13 cellular contexts compared by ENCODE assay signal in the genomic region with DNA sequence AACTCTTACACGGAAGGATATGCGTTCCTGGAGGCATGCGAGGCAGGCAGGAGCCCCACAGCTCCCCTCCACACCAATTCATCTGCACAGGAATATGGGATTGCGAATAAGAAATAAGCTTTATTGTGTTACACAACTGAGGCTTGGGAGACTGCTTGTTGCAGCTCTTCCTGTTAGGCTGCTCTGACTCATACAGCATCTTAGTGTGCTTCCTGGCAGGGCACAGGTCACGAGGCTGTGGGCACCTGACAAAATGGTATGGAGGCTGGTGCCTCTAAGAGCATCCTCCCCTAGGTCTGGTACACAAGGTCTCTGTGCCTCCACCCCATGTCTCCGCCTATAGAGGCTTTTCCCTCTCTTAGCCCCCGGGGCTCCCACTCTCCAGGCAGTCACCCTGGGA. TPM values are rescaled to one million over a fixed set of nuclear protein-coding genes. Genes with fewer than 3 reads are reported as not detected.
DNase-seq lines count a peak whose midpoint lies in the region; ATAC-seq, FAIRE-seq and TF ChIP-seq lines count a peak whose summit lies in the region.
"Had no signal": no experiment of that assay in that cellular context is flagged by ENCODE, and none has a peak within 500 bp of the region (broad histone marks: within the 10 kb centered on the region; RNA-seq: fewer than 3 reads in every experiment).

No MANE protein-coding gene starts in this region.

- no peak overlapping the region for H3K9ac ChIP-seq in DND-41 (ENCODE audit: low read depth, low read length)
- H3K9ac ChIP-seq in H1 (replicated peaks in 1 of 4; ENCODE audit: extremely low read depth in 1 of 4, low read depth in 3 of 4, low read length in 3 of 4): no peak overlapping the region

- POLR2A ChIA-PET in H1 (lab: Charles Lee; ENCODE audit: partially characterized antibody) (no interaction called here), HEK293T (lab: Yijun Ruan, JAX) (no interaction called here)

- H4K20me1 ChIP-seq in DND-41 (ENCODE audit: insufficient read depth, low read length): no peaks in the 10 kb centered on the region
- H4K20me1 ChIP-seq in H1 (replicated peaks in 1 of 2; ENCODE audit: control insufficient read depth in 1 of 2, insufficient read depth in 2 of 2, low read length in 2 of 2): no peaks in the 10 kb centered on the region
- no peaks in the 10 kb centered on the region for H4K20me1 ChIP-seq in osteoblast (ENCODE audit: insufficient read depth, low read length)

- no peak overlapping the region for H4K5ac ChIP-seq in H1 (ENCODE audit: insufficient read length, low read depth, low read length)

- no peak overlapping the region for H3K18ac ChIP-seq in H1 (ENCODE audit: extremely low read depth, low read length)

- ATAC-seq in DND-41 (ENCODE audit: insufficient read depth, low read depth) (0 out of 3 replicates have a peak, but pooled peaks have one; percentile 44), HG02970 (IDR thresholded peaks at IDR 0.05; ENCODE audit: low FRiP score, unreplicated experiment) (no peak), HG03460 (IDR thresholded peaks at IDR 0.05; ENCODE audit: unreplicated experiment) (no peak)
- ATAC-seq: body of pancreas, GM12878 had no signal

- WGBS in H1 (ENCODE audit: extremely low coverage in 1 of 2, insufficient coverage in 1 of 2, insufficient read length in 1 of 2, insufficient replicate concordance in 2 of 2, low coverage in 1 of 2, low lambda C conversion rate in 2 of 2, missing lambda C conversion rate in 1 of 2), 2 experiments: 89% methylated on average over 7 of the region's 7 CpGs; no CpG with 5 or more reads in 1 of the 2 experiments

- peaks cover 11% of the 10 kb centered on the region for H3K27me3 ChIP-seq in DND-41 (ENCODE audit: insufficient read depth, low read length, poor library complexity)
- H3K27me3 ChIP-seq in MG63: no peaks in the 10 kb centered on the region
- peaks cover 0 to 8% (median 7%) of the 10 kb centered on the region in 4 experiments; a peak in 6 of 7 replicates for H3K27me3 ChIP-seq in H1 (replicated peaks in 1 of 4; ENCODE audit: control insufficient read depth in 3 of 4, extremely low read depth in 1 of 4, insufficient read depth in 3 of 4, low read length in 3 of 4)
- peaks cover 5% of the 10 kb centered on the region for H3K27me3 ChIP-seq in osteoblast (ENCODE audit: insufficient read depth, low read length)
- H3K27me3 ChIP-seq: body of pancreas had no signal

- H3K4ac ChIP-seq in H1 (replicated peaks; ENCODE audit: insufficient read length, low read depth, low read length): no peak overlapping the region

- no peak overlapping the region for H2BK12ac ChIP-seq in H1 (ENCODE audit: low read depth, low read length)

- H3K4me1 ChIP-seq in DND-41 (ENCODE audit: insufficient read depth, low read length) (no peaks in the 10 kb centered on the region), H1 (replicated peaks in 1 of 4; ENCODE audit: control insufficient read depth in 3 of 4, insufficient read depth in 4 of 4, low read length in 3 of 4) (0 out of 7 replicates have a peak, but pooled peaks cover 0 to 3% (median 0%) of the 10 kb centered on the region in 4 experiments), osteoblast (ENCODE audit: insufficient read depth, low read length) (no peaks in the 10 kb centered on the region)
- H3K4me1 ChIP-seq: body of pancreas had no signal

- TF ChIP-seq CTCF in DND-41 (IDR thresholded peaks at IDR 0.05; ENCODE audit: borderline replicate concordance, extremely low read depth, low read length, poor library complexity, severe bottlenecking): no peak
- no peak for TF ChIP-seq CTCF in H1 (IDR thresholded peaks at IDR 0.05; ENCODE audit: control extremely low read depth in 1 of 3, insufficient read depth in 1 of 3, low read depth in 1 of 3, low read length in 3 of 3)
- TF ChIP-seq CTCF in osteoblast (IDR thresholded peaks at IDR 0.05; ENCODE audit: extremely low read depth, low read depth, low read length): no peak

- TF ChIP-seq EP300 in H1 (IDR thresholded peaks at IDR 0.05; ENCODE audit: borderline replicate concordance in 1 of 2, low read depth in 2 of 2, low read length in 2 of 2): no peak

- H2AK5ac ChIP-seq in H1 (ENCODE audit: low read depth, low read length): no peak overlapping the region

- no peak overlapping the region for H2BK15ac ChIP-seq in H1 (ENCODE audit: low read length)

- H4K8ac ChIP-seq in H1 (ENCODE audit: extremely low read depth, insufficient read depth, low read length): no peak overlapping the region; the same call in 1 of the 2 replicates

- H3K27ac ChIP-seq in DND-41 (ENCODE audit: low read length) (no peak overlapping the region), H1 (ENCODE audit: low read depth, low read length) (no peak overlapping the region), osteoblast (ENCODE audit: low read depth, low read length) (no peak overlapping the region)
- H3K27ac ChIP-seq: body of pancreas had no signal

- no peak overlapping the region for H3K4me3 ChIP-seq in DND-41 (ENCODE audit: low read depth in 1 of 2, low read length in 2 of 2)
- H3K4me3 ChIP-seq in MG63: no peak overlapping the region
- no peak overlapping the region for H3K4me3 ChIP-seq in H1 (ENCODE audit: extremely low read depth in 1 of 4, insufficient read depth in 2 of 4, low read depth in 3 of 4, low read length in 4 of 4)
- no peak overlapping the region for H3K4me3 ChIP-seq in osteoblast (ENCODE audit: insufficient read depth, low read length)
- H3K4me3 ChIP-seq: body of pancreas, GM12878 had no signal

- H3K4me2 ChIP-seq in DND-41 (ENCODE audit: insufficient read depth, low read length) (no peak overlapping the region), H1 (ENCODE audit: insufficient read depth in 1 of 2, low read depth in 2 of 2, low read length in 2 of 2) (no peak overlapping the region), osteoblast (ENCODE audit: insufficient read depth, low read length) (no peak overlapping the region)

- H3K36me3 ChIP-seq in DND-41 (ENCODE audit: insufficient read depth, low read length): no peaks in the 10 kb centered on the region
- H3K36me3 ChIP-seq in MG63: no peaks in the 10 kb centered on the region
- H3K36me3 ChIP-seq in H1 (ENCODE audit: control insufficient read depth in 2 of 4, insufficient read depth in 4 of 4, low read length in 3 of 4): no peaks in the 10 kb centered on the region
- no peaks in the 10 kb centered on the region for H3K36me3 ChIP-seq in osteoblast (ENCODE audit: insufficient read depth, low read length)

- no peak for TF ChIP-seq POLR2A in H1 (IDR thresholded peaks at IDR 0.05; ENCODE audit: control extremely low read depth in 1 of 2, low read depth in 2 of 2, low read length in 2 of 2)

- no peak for TF ChIP-seq RAD21 in H1 (IDR thresholded peaks at IDR 0.05 in 1 of 2, conservative IDR thresholded peaks at IDR 0.05 in 1 of 2; ENCODE audit: low read depth in 2 of 2, low read length in 2 of 2)

- H3K79me1 ChIP-seq in H1 (ENCODE audit: low read depth, low read length): no peaks in the 10 kb centered on the region

- H3K56ac ChIP-seq in H1 (replicated peaks; ENCODE audit: insufficient read length, low read depth, low read length): no peak overlapping the region

- no peak overlapping the region for H2BK120ac ChIP-seq in H1 (replicated peaks; ENCODE audit: low read depth, low read length)

- H2AFZ ChIP-seq in DND-41 (ENCODE audit: low read depth, low read length) (no peak overlapping the region), H1 (ENCODE audit: low read length) (no peak overlapping the region; the same call in 1 of the 2 replicates), osteoblast (ENCODE audit: low read length) (peak overlapping the region; percentile 15)

- H3K23me2 ChIP-seq in H1 (ENCODE audit: low read depth, low read length): no peaks in the 10 kb centered on the region

- no peak overlapping the region for H3K14ac ChIP-seq in H1 (ENCODE audit: insufficient read length)

- no peak overlapping the region for H3K23ac ChIP-seq in H1 (ENCODE audit: insufficient read length)

- H3K79me2 ChIP-seq in DND-41 (ENCODE audit: insufficient read depth, low read length): no peaks in the 10 kb centered on the region
- no peaks in the 10 kb centered on the region for H3K79me2 ChIP-seq in H1 (ENCODE audit: control insufficient read depth in 1 of 2, insufficient read depth in 2 of 2, low read length in 2 of 2)
- no peaks in the 10 kb centered on the region for H3K79me2 ChIP-seq in osteoblast (ENCODE audit: insufficient read depth, low read length)

- H2BK5ac ChIP-seq in H1 (ENCODE audit: low read depth, low read length): peak overlapping the region; percentile 21; the same call in 1 of the 2 replicates

- no peak overlapping the region for H4K91ac ChIP-seq in H1 (replicated peaks; ENCODE audit: insufficient read length, low read length)

- DNase-seq in DND-41 (no peak), MG63 (peak; percentile 30), H1 (ENCODE audit: low read depth in 1 of 2, low spot score in 2 of 2) (no peak), osteoblast (ENCODE audit: insufficient read length, low spot score, missing footprints) (no peak), HEK293T (ENCODE audit: extremely low spot score) (no peak), DMS114 treated with DMSO at 0.1 percent for 48 hours (lab: John Stamatoyannopoulos, UW; ENCODE audit: unreplicated experiment) (no peak)
- DNase-seq: body of pancreas; CD8-positive, alpha-beta memory T cell; NCI-H1694; nucleus accumbens had no signal

- CTCF ChIA-PET in H1 (lab: Charles Lee; ENCODE audit: partially characterized antibody) (interaction anchor here (1.2 to 1.4 kb wide), 2 partner anchors 8 to 15 kb away, joined by 3 read pairs; no protein-coding TSS in a partner anchor), HEK293T (lab: Yijun Ruan, JAX) (no interaction called here)

- H3K9me3 ChIP-seq in DND-41 (ENCODE audit: insufficient read depth, low read length, severe bottlenecking): no peaks in the 10 kb centered on the region
- no peaks in the 10 kb centered on the region for H3K9me3 ChIP-seq in MG63
- no peaks in the 10 kb centered on the region for H3K9me3 ChIP-seq in H1 (ENCODE audit: insufficient read depth in 2 of 2, low read depth in 1 of 2, low read length in 1 of 2)
- no peaks in the 10 kb centered on the region for H3K9me3 ChIP-seq in osteoblast (ENCODE audit: low read depth, low read length)
- H3K9me3 ChIP-seq: body of pancreas had no signal

- FAIRE-seq in H1 (lab: Jason Lieb, UNC): no peak
- FAIRE-seq: GM12878 had no signal

- H2BK20ac ChIP-seq in H1 (ENCODE audit: low read length): no peak overlapping the region

TF ChIP-seq in HEK293T, 16 proteins besides CTCF, POLR2A, EP300 and RAD21 (continues in another document):
- TF ChIP-seq ELF4 (IDR thresholded peaks at IDR 0.05): no peak
- TF ChIP-seq ARNT (IDR thresholded peaks at IDR 0.05): no peak

RNA-seq across cellular contexts. Expression of a gene that starts 6.8 kb away (rescaled TPM):
- 0.32 TPM in 1 of 2 replicates, not detected in the other for total RNA-seq in MG63 (2014; rRNA removed; shearing (Covaris generic); ENCODE audit: low replicate concordance)
- total RNA-seq in H1 (2021; fragmentation: NEBNext Ultra II Directional; extraction: Animal tissue kit (Norgen Biotek cat#: 25700)): 2.7 and 2.9 TPM in 2 replicates
- polyA plus RNA-seq in H1 (2011; rRNA removed): 0.77 and 1.0 TPM in 2 replicates
- 1.2 TPM for polyA plus RNA-seq in H1 (2011; cell fraction: cytosol; rRNA removed)
- polyA plus RNA-seq in H1 (2011; cell fraction: nucleus; rRNA removed): 2.1 TPM
- 0.92 to 2.1 TPM (median 1.2 TPM) in 4 replicates for polyA plus RNA-seq in H1 (2012, experiment 1 of 2)
- polyA plus RNA-seq in H1 (2012, experiment 2 of 2): 0.28 TPM
- polyA plus RNA-seq in H1 (2013, experiment 1 of 2): 1.2 TPM
- polyA plus RNA-seq in H1 (2013, experiment 2 of 2): 1.6 TPM
- 3.2 and 3.9 TPM in 2 replicates for polyA minus RNA-seq in H1 (2011; rRNA and poly(A)+ RNA removed)
- 2.3 TPM for polyA minus RNA-seq in H1 (2011; cell fraction: cytosol; rRNA and poly(A)+ RNA removed)
- 2.3 TPM for polyA minus RNA-seq in H1 (2011; cell fraction: nucleus; rRNA and poly(A)+ RNA removed)
- total RNA-seq in osteoblast: 18.9 and 22.1 TPM in 2 replicates
- total RNA-seq: CD8-positive, alpha-beta memory T cell had no signal
- polyA plus RNA-seq: CD8-positive, alpha-beta memory T cell had no signal
